In the genomic region with DNA sequence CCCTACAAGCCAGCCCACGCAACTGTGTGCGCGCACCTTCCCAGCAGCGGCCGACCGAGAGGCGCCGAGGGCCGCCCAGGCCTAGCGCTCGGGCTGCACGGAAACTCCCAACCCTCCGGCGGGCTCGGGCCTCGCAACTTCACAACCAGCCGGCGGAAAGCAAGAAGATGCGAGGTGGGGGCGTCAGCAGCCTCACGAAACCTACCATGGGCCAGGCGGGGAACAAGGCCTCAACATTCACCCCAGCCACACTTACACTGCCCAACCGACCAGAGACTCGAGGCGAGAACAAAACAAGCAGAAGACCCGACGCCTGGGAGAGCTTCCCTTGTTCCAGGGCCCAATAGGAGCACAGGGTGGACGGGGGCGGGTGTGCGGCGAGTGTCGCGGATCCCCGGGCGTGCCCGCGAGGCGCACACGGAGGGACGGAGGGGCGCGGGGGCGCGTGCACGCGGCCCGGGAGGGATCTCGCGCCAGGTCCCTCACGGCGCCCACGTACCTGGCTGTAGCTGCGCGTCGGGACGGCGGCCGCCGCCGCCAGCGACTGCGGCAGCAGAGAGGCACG, we compare ENCODE assay signal across 8 cellular contexts. TPM values are rescaled to one million over a fixed set of nuclear protein-coding genes. Genes with fewer than 3 reads are reported as not detected.
DNase-seq lines count a peak whose midpoint lies in the region; ATAC-seq and TF ChIP-seq lines count a peak whose summit lies in the region.

No MANE protein-coding gene starts in this region.

- H3K4me3 Mint-ChIP-seq in activated naive CD4-positive, alpha-beta T cell treated with anti-CD3 and anti-CD28 coated beads, Interleukin-2, amount 50 U/mL, for 24 hours: peak overlapping the region; percentile 97
- peak overlapping the region; percentile 96 for H3K4me3 Mint-ChIP-seq in osteocyte (ENCODE audit: unreplicated experiment)

- in situ Hi-C loops in IMR-90 (cut with MboI; ENCODE audit: low sequenced_read_pairs): loop anchor here (10.0 kb wide), 1 partner anchor 156 kb away; a partner anchor contains a TSS

- H3K9me3 ChIP-seq in IMR-90 (ENCODE audit: control insufficient read depth, insufficient read depth, low read length): no peaks in the 10 kb centered on the region
- H3K9me3 ChIP-seq in SK-N-MC (ENCODE audit: low read depth, low read length): no peaks in the 10 kb centered on the region
- no peaks in the 10 kb centered on the region for H3K9me3 ChIP-seq in thoracic aorta

- peaks cover 7% of the 10 kb centered on the region for H3K9me1 ChIP-seq in IMR-90 (ENCODE audit: insufficient read depth, low read length)

- peak overlapping the region; percentile 78 for H3K56ac ChIP-seq in IMR-90 (ENCODE audit: extremely low read depth, insufficient read depth, low read length)

- H4K8ac ChIP-seq in IMR-90 (ENCODE audit: low read depth in 2 of 2, low read length in 2 of 2): peak overlapping the region; percentile 6 to 82; a peak in 3 of 4 replicates

- H2BK120ac ChIP-seq in IMR-90 (ENCODE audit: low read depth, low read length): peak overlapping the region; percentile 53; the same call in 1 of the 2 replicates

- no peak overlapping the region for H2BK15ac ChIP-seq in IMR-90 (ENCODE audit: low read depth, low read length)

- H3K4me1 ChIP-seq in IMR-90 (ENCODE audit: control insufficient read depth, insufficient read depth, low read length) (peaks cover 5% of the 10 kb centered on the region), thoracic aorta (ENCODE audit: control insufficient read depth in 1 of 2, low read depth in 2 of 2) (peaks cover 25 to 26% of the 10 kb centered on the region in 2 donors)

- no peak overlapping the region for H2BK20ac ChIP-seq in IMR-90 (ENCODE audit: low read depth, low read length)

- peak overlapping the region; percentile 95 for H2AK9ac ChIP-seq in IMR-90 (replicated peaks; ENCODE audit: low read depth, low read length, poor library complexity)

- peak overlapping the region; percentile 68 for H3K23ac ChIP-seq in IMR-90 (ENCODE audit: low read depth, low read length)

- peaks cover 0 to 22% of the 10 kb centered on the region in 2 experiments; a peak in 3 of 4 replicates for H3K79me1 ChIP-seq in IMR-90 (ENCODE audit: low read depth in 1 of 2, low read length in 2 of 2)

- H2BK5ac ChIP-seq in IMR-90 (ENCODE audit: low read depth, low read length, poor library complexity, severe bottlenecking): peak overlapping the region; percentile 69

- H3K14ac ChIP-seq in IMR-90 (replicated peaks; ENCODE audit: low read depth, low read length): peak overlapping the region; percentile 82

- H3K4ac ChIP-seq in IMR-90 (ENCODE audit: low read depth, low read length): peak overlapping the region; percentile 94

- H3K27ac ChIP-seq in IMR-90 (ENCODE audit: insufficient read depth, low read length) (peak overlapping the region; percentile 63), SK-N-MC (peak overlapping the region; percentile 78; the same call in 1 of the 2 replicates), thoracic aorta (peak overlapping the region; percentile 91 to 97)

- ATAC-seq in GM21619 (IDR thresholded peaks at IDR 0.05; ENCODE audit: unreplicated experiment): peak; percentile 48
- peak; percentile 67 for ATAC-seq in IMR-90 (ENCODE audit: low read depth)
- ATAC-seq in thoracic aorta (ENCODE audit: insufficient number of reproducible peaks, low FRiP score, low read depth): peak; percentile 66

- H3K18ac ChIP-seq in IMR-90 (ENCODE audit: low read depth, low read length): peak overlapping the region; percentile 77

- TF ChIP-seq CTCF in IMR-90 (conservative IDR thresholded peaks at IDR 0.05; ENCODE audit: low read depth, low read length) (no peak), osteocyte (IDR thresholded peaks at IDR 0.05) (no peak), thoracic aorta (IDR thresholded peaks at IDR 0.05) (no peak)

- H3K27me3 ChIP-seq in IMR-90 (ENCODE audit: control insufficient read depth, insufficient read depth, low read length): no peaks in the 10 kb centered on the region
- no peaks in the 10 kb centered on the region for H3K27me3 ChIP-seq in thoracic aorta (replicated peaks; ENCODE audit: insufficient read depth)

- H3K9me3 Mint-ChIP-seq in activated naive CD4-positive, alpha-beta T cell treated with anti-CD3 and anti-CD28 coated beads, Interleukin-2, amount 50 U/mL, for 24 hours: no peaks in the 10 kb centered on the region
- no peaks in the 10 kb centered on the region for H3K9me3 Mint-ChIP-seq in osteocyte (ENCODE audit: unreplicated experiment)

- peak overlapping the region; percentile 91 for H3K9ac ChIP-seq in IMR-90 (ENCODE audit: low read depth, low read length)
- peak overlapping the region; percentile 94 for H3K9ac ChIP-seq in SK-N-MC (ENCODE audit: insufficient read length)

- H2AK5ac ChIP-seq in IMR-90 (ENCODE audit: low read depth, low read length): peak overlapping the region; percentile 65

- peak overlapping the region; percentile 84 for H4K91ac ChIP-seq in IMR-90 (ENCODE audit: insufficient read depth, low read depth, low read length)

- H3K27me3 Mint-ChIP-seq in activated naive CD4-positive, alpha-beta T cell treated with anti-CD3 and anti-CD28 coated beads, Interleukin-2, amount 50 U/mL, for 24 hours: no peaks in the 10 kb centered on the region
- no peaks in the 10 kb centered on the region for H3K27me3 Mint-ChIP-seq in osteocyte (ENCODE audit: unreplicated experiment)

- peaks cover 36% of the 10 kb centered on the region for H4K20me1 ChIP-seq in IMR-90 (ENCODE audit: insufficient read depth, low read length)

- peak overlapping the region; percentile 18 for H4K5ac ChIP-seq in IMR-90 (ENCODE audit: low read depth, low read length)

- peak overlapping the region; percentile 69 for H3K4me2 ChIP-seq in IMR-90 (ENCODE audit: low read depth, low read length)

- dilution Hi-C loops in IMR-90 (cut with HindIII; ENCODE audit: low sequenced_read_pairs, unreplicated experiment): no loop called here

- H3K4me3 ChIP-seq in IMR-90 (ENCODE audit: insufficient read depth, low read depth, low read length) (peak overlapping the region; percentile 70), SK-N-MC (peak overlapping the region; percentile 81), thoracic aorta (peak overlapping the region; percentile 92)

- no TSS peak for BruUV-seq in IMR-90 (replicated peaks; lab: Mats Ljungman, UMichigan)

- CTCF ChIA-PET in IMR-90 (lab: Yijun Ruan, JAX): interaction anchor here (0.9 kb wide), 1 partner anchor 33 kb away, joined by 3 read pairs; no protein-coding TSS in a partner anchor

- H3K36me3 Mint-ChIP-seq in activated naive CD4-positive, alpha-beta T cell treated with anti-CD3 and anti-CD28 coated beads, Interleukin-2, amount 50 U/mL, for 24 hours: peaks cover 6% of the 10 kb centered on the region
- H3K36me3 Mint-ChIP-seq in osteocyte (ENCODE audit: unreplicated experiment): peaks cover 3% of the 10 kb centered on the region

- intact Hi-C loops in IMR-90 (cut with micrococcal nuclease) (loop anchor here (1.0 to 5.0 kb wide), 5 partner anchors 63 to 348 kb away; a partner anchor contains a TSS), head of caudate nucleus (cut with DNase I) (loop anchor here (2.0 to 5.0 kb wide), 2 partner anchors 150 to 158 kb away; a partner anchor contains a TSS)

- peak; percentile 23; the same call in 1 of the 2 replicates for TF ChIP-seq RAD21 in IMR-90 (IDR thresholded peaks at IDR 0.05; ENCODE audit: low read length)

- peak overlapping the region; percentile 94 for H2AFZ ChIP-seq in IMR-90 (replicated peaks; ENCODE audit: low read length, poor library complexity)

- H3K27ac Mint-ChIP-seq in activated naive CD4-positive, alpha-beta T cell treated with anti-CD3 and anti-CD28 coated beads, Interleukin-2, amount 50 U/mL, for 24 hours: peak overlapping the region; percentile 99
- H3K27ac Mint-ChIP-seq in osteocyte (ENCODE audit: unreplicated experiment): peak overlapping the region; percentile 89

- 1% methylated on average over 24 of the region's 63 CpGs; no CpG with 5 or more reads in 1 of the 2 experiments for WGBS in IMR-90 (ENCODE audit: extremely low coverage in 2 of 2, insufficient read length in 1 of 2), 2 experiments

- peaks cover 32% of the 10 kb centered on the region for H3K4me1 Mint-ChIP-seq in activated naive CD4-positive, alpha-beta T cell treated with anti-CD3 and anti-CD28 coated beads, Interleukin-2, amount 50 U/mL, for 24 hours
- H3K4me1 Mint-ChIP-seq in osteocyte (ENCODE audit: unreplicated experiment): peaks cover 15% of the 10 kb centered on the region

- no peak; the same call in 1 of the 2 replicates for TF ChIP-seq POLR2A in IMR-90 (IDR thresholded peaks at IDR 0.05; ENCODE audit: low read depth, low read length)

- DNase-seq in ELF-1 (ENCODE audit: low read depth, low spot score): peak; percentile 76
- peak; percentile 49 for DNase-seq in IMR-90
- DNase-seq in SK-N-MC (ENCODE audit: low read depth, low spot score): no peak
- DNase-seq in head of caudate nucleus: peak in 41 of 42 donors; percentile 31 to 79 (median 60)
- peak; percentile 86 for DNase-seq in osteocyte (ENCODE audit: extremely low spot score, unreplicated experiment)
- peak; percentile 9 for DNase-seq in thoracic aorta (ENCODE audit: low spot score)

- POLR2A ChIA-PET in IMR-90 (lab: Charles Lee; ENCODE audit: unreplicated experiment): no interaction called here

- H3K36me3 ChIP-seq in IMR-90 (ENCODE audit: control insufficient read depth, insufficient read depth, low read length) (peaks cover 9% of the 10 kb centered on the region), SK-N-MC (ENCODE audit: insufficient read depth, low read length) (peaks cover 27% of the 10 kb centered on the region), thoracic aorta (peaks cover 9% of the 10 kb centered on the region)

TF ChIP-seq in IMR-90, 13 proteins besides CTCF, POLR2A, EP300 and RAD21:
- TF ChIP-seq MAZ (IDR thresholded peaks at IDR 0.05; ENCODE audit: borderline replicate concordance, low read depth, low read length) (no peak), BHLHE40 (IDR thresholded peaks at IDR 0.05; ENCODE audit: low read depth, low read length) (peak; percentile 11; the same call in 1 of the 2 replicates)

RNA-seq across cellular contexts. Expression of a gene that starts 0.6 kb away (rescaled TPM):
- total RNA-seq in IMR-90 (2012; rRNA removed): 67.7 and 107 TPM in 2 replicates
- polyA plus RNA-seq in IMR-90 (2012; rRNA removed): 58.3 and 71.5 TPM in 2 replicates
- polyA plus RNA-seq in IMR-90 (2012; cell fraction: cytosol; rRNA removed): 22.3 and 26.0 TPM in 2 replicates
- 29.1 and 48.2 TPM in 2 replicates for polyA plus RNA-seq in IMR-90 (2012; cell fraction: nucleus; rRNA removed; ENCODE audit: low replicate concordance)
- total RNA-seq in osteocyte: 78.7 and 82.5 TPM in 2 replicates
- total RNA-seq in thoracic aorta: 10 to 100 TPM; 46.2 to 64.5 TPM
